Comparison of ENCODE assay signal across 8 cellular contexts in genomic region chr4:25030283-25031076, GRCh38. TPM values are rescaled to one million over a fixed set of nuclear protein-coding genes. Genes with fewer than 3 reads are reported as not detected.
DNase-seq lines count a peak whose midpoint lies in the region; ATAC-seq and TF ChIP-seq lines count a peak whose summit lies in the region.

Gene LGI2 (minus strand): TSS chr4:25030946. CDS start chr4:25030693, 253 bp downstream.

- TF ChIP-seq EP300 in sigmoid colon (IDR thresholded peaks at IDR 0.05) = no peak

- TF ChIP-seq CTCF in sigmoid colon (IDR thresholded peaks at IDR 0.05) = no peak

- H3K9me3 ChIP-seq in iPS DF 6.9 (ENCODE audit: control insufficient read depth, insufficient read depth, low read length) (no peaks in the 10 kb centered on the region), sigmoid colon (no peaks in the 10 kb centered on the region)

- H3K4me1 ChIP-seq in iPS DF 6.9 (ENCODE audit: control insufficient read depth, insufficient read depth, low read length) = peaks cover 10% of the 10 kb centered on the region
- H3K4me1 ChIP-seq in sigmoid colon = peaks cover 0 to 28% (median 16%) of the 10 kb centered on the region in 4 donors

- no peak for TF ChIP-seq POLR2A in sigmoid colon (IDR thresholded peaks at IDR 0.05)

- peaks cover 3% of the 10 kb centered on the region for H3K9me3 Mint-ChIP-seq in activated naive CD4-positive, alpha-beta T cell treated with anti-CD3 and anti-CD28 coated beads for 36 hours
- H3K9me3 Mint-ChIP-seq in activated naive CD8-positive, alpha-beta T cell treated with anti-CD3 and anti-CD28 coated beads, Interleukin-2, amount 50 U/mL, for 24 hours = peaks cover 10% of the 10 kb centered on the region

- H3K4me1 Mint-ChIP-seq in activated naive CD4-positive, alpha-beta T cell treated with anti-CD3 and anti-CD28 coated beads for 36 hours (ENCODE audit: low read depth) = peaks cover 4% of the 10 kb centered on the region
- H3K4me1 Mint-ChIP-seq in activated naive CD8-positive, alpha-beta T cell treated with anti-CD3 and anti-CD28 coated beads, Interleukin-2, amount 50 U/mL, for 24 hours = peaks cover 3% of the 10 kb centered on the region

- peak within 1 kb of the TSS; percentile 7 for H3K4me3 Mint-ChIP-seq in activated naive CD4-positive, alpha-beta T cell treated with anti-CD3 and anti-CD28 coated beads for 36 hours
- H3K4me3 Mint-ChIP-seq in activated naive CD8-positive, alpha-beta T cell treated with anti-CD3 and anti-CD28 coated beads, Interleukin-2, amount 50 U/mL, for 24 hours = no peak within 1 kb of the TSS

- no peak within 1 kb of the TSS for H3K27ac Mint-ChIP-seq in activated naive CD4-positive, alpha-beta T cell treated with anti-CD3 and anti-CD28 coated beads for 36 hours
- H3K27ac Mint-ChIP-seq in activated naive CD8-positive, alpha-beta T cell treated with anti-CD3 and anti-CD28 coated beads, Interleukin-2, amount 50 U/mL, for 24 hours = no peak within 1 kb of the TSS

- peak; percentile 27 for ATAC-seq in activated naive CD8-positive, alpha-beta T cell treated with anti-CD3 and anti-CD28 coated beads, Interleukin-2, amount 50 U/mL, for 24 hours
- ATAC-seq in HG03521 (IDR thresholded peaks at IDR 0.05; ENCODE audit: unreplicated experiment) = no peak

- H3K4me3 ChIP-seq in iPS DF 6.9 (ENCODE audit: low read length) = peak within 1 kb of the TSS; percentile 48
- H3K4me3 ChIP-seq in sigmoid colon = peak within 1 kb of the TSS; percentile 29 to 68 (median 58)

- WGBS in iPS DF 6.9 (ENCODE audit: insufficient coverage, insufficient read length) = no CpG with 5 or more reads among the region's 92 CpGs
- 1 to 2% methylated on average over 92 of the region's 92 CpGs for WGBS in sigmoid colon, 2 donors

- H3K27me3 Mint-ChIP-seq in activated naive CD4-positive, alpha-beta T cell treated with anti-CD3 and anti-CD28 coated beads for 36 hours (ENCODE audit: low read depth) = peaks cover 69% of the 10 kb centered on the region
- H3K27me3 Mint-ChIP-seq in activated naive CD8-positive, alpha-beta T cell treated with anti-CD3 and anti-CD28 coated beads, Interleukin-2, amount 50 U/mL, for 24 hours = peaks cover 60% of the 10 kb centered on the region

- no peaks in the 10 kb centered on the region for H3K36me3 Mint-ChIP-seq in activated naive CD4-positive, alpha-beta T cell treated with anti-CD3 and anti-CD28 coated beads for 36 hours (ENCODE audit: low read depth)
- no peaks in the 10 kb centered on the region for H3K36me3 Mint-ChIP-seq in activated naive CD8-positive, alpha-beta T cell treated with anti-CD3 and anti-CD28 coated beads, Interleukin-2, amount 50 U/mL, for 24 hours (ENCODE audit: low read depth)

- no peak for DNase-seq in activated naive CD4-positive, alpha-beta T cell treated with anti-CD3 and anti-CD28 coated beads for 36 hours
- no peak for DNase-seq in activated naive CD4-positive, alpha-beta T cell treated with Interleukin-2 at 50 U/mL for 16 hours
- DNase-seq in activated naive CD8-positive, alpha-beta T cell treated with anti-CD3 and anti-CD28 coated beads, Interleukin-2, amount 50 U/mL, for 24 hours = no peak
- DNase-seq in iPS DF 6.9 (ENCODE audit: low read depth, low spot score) (no peak), sigmoid colon (peak; percentile 74), MV-4-11 (lab: John Stamatoyannopoulos, UW) (no peak)
- DNase-seq in activated CD8-positive, alpha-beta memory T cell treated with anti-CD3 and anti-CD28 coated beads, Interleukin-2, amount 50 U/mL, for 4 hours = no peak

- CTCF ChIA-PET in activated naive CD4-positive, alpha-beta T cell treated with anti-CD3 and anti-CD28 coated beads for 36 hours (lab: Charles Lee) = interaction anchor here (1.4 kb wide), 1 partner anchor 50 kb away, joined by 3 read pairs; no protein-coding TSS in a partner anchor

- intact Hi-C loops in activated naive CD4-positive, alpha-beta T cell treated with anti-CD3 and anti-CD28 coated beads for 36 hours (cut with micrococcal nuclease) = no loop called here
- intact Hi-C loops in sigmoid colon (cut with DNase I) = loop anchor here (5.0 kb wide), 3 partner anchors 48 to 132 kb away; partner anchors contain the start of gene SEPSECS

- H3K36me3 ChIP-seq in iPS DF 6.9 (ENCODE audit: control insufficient read depth, insufficient read depth, low read length) (no peaks in the 10 kb centered on the region), sigmoid colon (no peaks in the 10 kb centered on the region)

- H3K27me3 ChIP-seq in iPS DF 6.9 (ENCODE audit: control insufficient read depth, insufficient read depth, low read length) (peaks cover 11% of the 10 kb centered on the region; the same call in 1 of the 2 replicates), sigmoid colon (no peaks in the 10 kb centered on the region)

- H3K27ac ChIP-seq in iPS DF 6.9 (ENCODE audit: low read length) = no peak within 1 kb of the TSS
- peak within 1 kb of the TSS; percentile 69 to 83 (median 76) for H3K27ac ChIP-seq in sigmoid colon

RNA-seq across cellular contexts. Expression of gene LGI2, which starts in this region (rescaled TPM):
- not detected for total RNA-seq in activated naive CD4-positive, alpha-beta T cell treated with anti-CD3 and anti-CD28 coated beads for 36 hours
- 1 to 10 TPM; 1.2 to 6.7 (median 3.5) TPM for total RNA-seq in sigmoid colon
- 1 to 10 TPM in 1 of 3 donors, under 1 TPM in 1, not detected in 1; 0.23 to 1.1 TPM for polyA plus RNA-seq in sigmoid colon
